ENCODE assay signal across 4 cellular contexts in genomic region chr5:35047785-35048404, GRCh38.
TF ChIP-seq lines count a peak whose summit lies in the region.

A gene with protein sequence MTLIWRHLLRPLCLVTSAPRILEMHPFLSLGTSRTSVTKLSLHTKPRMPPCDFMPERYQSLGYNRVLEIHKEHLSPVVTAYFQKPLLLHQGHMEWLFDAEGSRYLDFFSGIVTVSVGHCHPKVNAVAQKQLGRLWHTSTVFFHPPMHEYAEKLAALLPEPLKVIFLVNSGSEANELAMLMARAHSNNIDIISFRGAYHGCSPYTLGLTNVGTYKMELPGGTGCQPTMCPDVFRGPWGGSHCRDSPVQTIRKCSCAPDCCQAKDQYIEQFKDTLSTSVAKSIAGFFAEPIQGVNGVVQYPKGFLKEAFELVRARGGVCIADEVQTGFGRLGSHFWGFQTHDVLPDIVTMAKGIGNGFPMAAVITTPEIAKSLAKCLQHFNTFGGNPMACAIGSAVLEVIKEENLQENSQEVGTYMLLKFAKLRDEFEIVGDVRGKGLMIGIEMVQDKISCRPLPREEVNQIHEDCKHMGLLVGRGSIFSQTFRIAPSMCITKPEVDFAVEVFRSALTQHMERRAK (minus strand): TSS chr5:35047949. CDS start chr5:35047892, 57 bp downstream.

TF ChIP-seq in SK-N-SH, 30 proteins besides CTCF, POLR2A, EP300 and RAD21:
- TF ChIP-seq TCF12 (IDR thresholded peaks at IDR 0.05) (no peak), RXRA (IDR thresholded peaks at IDR 0.05; ENCODE audit: borderline replicate concordance, low read depth) (no peak), JUND (IDR thresholded peaks at IDR 0.05) (no peak), SMC3 (IDR thresholded peaks at IDR 0.05; ENCODE audit: low read depth, low read length) (no peak), FOXJ3 (CRISPR knock-in tag; IDR thresholded peaks at IDR 0.05) (no peak), CHD2 (IDR thresholded peaks at IDR 0.05; ENCODE audit: low read length, partially characterized antibody) (no peak), GABPA (IDR thresholded peaks at IDR 0.05; ENCODE audit: low read depth) (no peak), EZH2phosphoT487 (IDR thresholded peaks at IDR 0.05; ENCODE audit: borderline replicate concordance, low read depth) (no peak), FOXM1 (IDR thresholded peaks at IDR 0.05; ENCODE audit: low read depth) (no peak), FOSL2 (IDR thresholded peaks at IDR 0.05; ENCODE audit: borderline replicate concordance, low read depth) (no peak), NFIC (IDR thresholded peaks at IDR 0.05; ENCODE audit: borderline replicate concordance) (no peak), SIN3A (IDR thresholded peaks at IDR 0.05; ENCODE audit: borderline replicate concordance, low read depth, low read length) (no peak), RFX5 (IDR thresholded peaks at IDR 0.05; ENCODE audit: low read length) (no peak)
- TF ChIP-seq, protein P1, sequence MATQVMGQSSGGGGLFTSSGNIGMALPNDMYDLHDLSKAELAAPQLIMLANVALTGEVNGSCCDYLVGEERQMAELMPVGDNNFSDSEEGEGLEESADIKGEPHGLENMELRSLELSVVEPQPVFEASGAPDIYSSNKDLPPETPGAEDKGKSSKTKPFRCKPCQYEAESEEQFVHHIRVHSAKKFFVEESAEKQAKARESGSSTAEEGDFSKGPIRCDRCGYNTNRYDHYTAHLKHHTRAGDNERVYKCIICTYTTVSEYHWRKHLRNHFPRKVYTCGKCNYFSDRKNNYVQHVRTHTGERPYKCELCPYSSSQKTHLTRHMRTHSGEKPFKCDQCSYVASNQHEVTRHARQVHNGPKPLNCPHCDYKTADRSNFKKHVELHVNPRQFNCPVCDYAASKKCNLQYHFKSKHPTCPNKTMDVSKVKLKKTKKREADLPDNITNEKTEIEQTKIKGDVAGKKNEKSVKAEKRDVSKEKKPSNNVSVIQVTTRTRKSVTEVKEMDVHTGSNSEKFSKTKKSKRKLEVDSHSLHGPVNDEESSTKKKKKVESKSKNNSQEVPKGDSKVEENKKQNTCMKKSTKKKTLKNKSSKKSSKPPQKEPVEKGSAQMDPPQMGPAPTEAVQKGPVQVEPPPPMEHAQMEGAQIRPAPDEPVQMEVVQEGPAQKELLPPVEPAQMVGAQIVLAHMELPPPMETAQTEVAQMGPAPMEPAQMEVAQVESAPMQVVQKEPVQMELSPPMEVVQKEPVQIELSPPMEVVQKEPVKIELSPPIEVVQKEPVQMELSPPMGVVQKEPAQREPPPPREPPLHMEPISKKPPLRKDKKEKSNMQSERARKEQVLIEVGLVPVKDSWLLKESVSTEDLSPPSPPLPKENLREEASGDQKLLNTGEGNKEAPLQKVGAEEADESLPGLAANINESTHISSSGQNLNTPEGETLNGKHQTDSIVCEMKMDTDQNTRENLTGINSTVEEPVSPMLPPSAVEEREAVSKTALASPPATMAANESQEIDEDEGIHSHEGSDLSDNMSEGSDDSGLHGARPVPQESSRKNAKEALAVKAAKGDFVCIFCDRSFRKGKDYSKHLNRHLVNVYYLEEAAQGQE (IDR thresholded peaks at IDR 0.05; ENCODE audit: low read depth, low read length), result no peak
- TF ChIP-seq, protein P2, sequence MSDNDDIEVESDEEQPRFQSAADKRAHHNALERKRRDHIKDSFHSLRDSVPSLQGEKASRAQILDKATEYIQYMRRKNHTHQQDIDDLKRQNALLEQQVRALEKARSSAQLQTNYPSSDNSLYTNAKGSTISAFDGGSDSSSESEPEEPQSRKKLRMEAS (IDR thresholded peaks at IDR 0.05; ENCODE audit: low read depth), result no peak

TF ChIP-seq in SK-N-SH treated with all-trans-retinoic acid at 6 μM for 48 hours, 23 proteins besides CTCF, POLR2A, EP300 and RAD21:
- TF ChIP-seq ZC3H10 (CRISPR knock-in tag; IDR thresholded peaks at IDR 0.05), result no peak
- TF ChIP-seq ARNTL (CRISPR knock-in tag; IDR thresholded peaks at IDR 0.05; ENCODE audit: borderline replicate concordance, low read depth), result no peak
- TF ChIP-seq, protein P3, sequence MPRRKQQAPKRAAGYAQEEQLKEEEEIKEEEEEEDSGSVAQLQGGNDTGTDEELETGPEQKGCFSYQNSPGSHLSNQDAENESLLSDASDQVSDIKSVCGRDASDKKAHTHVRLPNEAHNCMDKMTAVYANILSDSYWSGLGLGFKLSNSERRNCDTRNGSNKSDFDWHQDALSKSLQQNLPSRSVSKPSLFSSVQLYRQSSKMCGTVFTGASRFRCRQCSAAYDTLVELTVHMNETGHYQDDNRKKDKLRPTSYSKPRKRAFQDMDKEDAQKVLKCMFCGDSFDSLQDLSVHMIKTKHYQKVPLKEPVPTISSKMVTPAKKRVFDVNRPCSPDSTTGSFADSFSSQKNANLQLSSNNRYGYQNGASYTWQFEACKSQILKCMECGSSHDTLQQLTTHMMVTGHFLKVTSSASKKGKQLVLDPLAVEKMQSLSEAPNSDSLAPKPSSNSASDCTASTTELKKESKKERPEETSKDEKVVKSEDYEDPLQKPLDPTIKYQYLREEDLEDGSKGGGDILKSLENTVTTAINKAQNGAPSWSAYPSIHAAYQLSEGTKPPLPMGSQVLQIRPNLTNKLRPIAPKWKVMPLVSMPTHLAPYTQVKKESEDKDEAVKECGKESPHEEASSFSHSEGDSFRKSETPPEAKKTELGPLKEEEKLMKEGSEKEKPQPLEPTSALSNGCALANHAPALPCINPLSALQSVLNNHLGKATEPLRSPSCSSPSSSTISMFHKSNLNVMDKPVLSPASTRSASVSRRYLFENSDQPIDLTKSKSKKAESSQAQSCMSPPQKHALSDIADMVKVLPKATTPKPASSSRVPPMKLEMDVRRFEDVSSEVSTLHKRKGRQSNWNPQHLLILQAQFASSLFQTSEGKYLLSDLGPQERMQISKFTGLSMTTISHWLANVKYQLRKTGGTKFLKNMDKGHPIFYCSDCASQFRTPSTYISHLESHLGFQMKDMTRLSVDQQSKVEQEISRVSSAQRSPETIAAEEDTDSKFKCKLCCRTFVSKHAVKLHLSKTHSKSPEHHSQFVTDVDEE (CRISPR knock-in tag; IDR thresholded peaks at IDR 0.05), result no peak
- TF ChIP-seq, protein P4, sequence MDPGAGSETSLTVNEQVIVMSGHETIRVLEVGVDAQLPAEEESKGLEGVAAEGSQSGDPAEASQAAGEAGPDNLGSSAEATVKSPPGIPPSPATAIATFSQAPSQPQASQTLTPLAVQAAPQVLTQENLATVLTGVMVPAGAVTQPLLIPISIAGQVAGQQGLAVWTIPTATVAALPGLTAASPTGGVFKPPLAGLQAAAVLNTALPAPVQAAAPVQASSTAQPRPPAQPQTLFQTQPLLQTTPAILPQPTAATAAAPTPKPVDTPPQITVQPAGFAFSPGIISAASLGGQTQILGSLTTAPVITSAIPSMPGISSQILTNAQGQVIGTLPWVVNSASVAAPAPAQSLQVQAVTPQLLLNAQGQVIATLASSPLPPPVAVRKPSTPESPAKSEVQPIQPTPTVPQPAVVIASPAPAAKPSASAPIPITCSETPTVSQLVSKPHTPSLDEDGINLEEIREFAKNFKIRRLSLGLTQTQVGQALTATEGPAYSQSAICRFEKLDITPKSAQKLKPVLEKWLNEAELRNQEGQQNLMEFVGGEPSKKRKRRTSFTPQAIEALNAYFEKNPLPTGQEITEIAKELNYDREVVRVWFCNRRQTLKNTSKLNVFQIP (CRISPR knock-in tag; IDR thresholded peaks at IDR 0.05; ENCODE audit: borderline replicate concordance, low read depth), result no peak
- TF ChIP-seq GLIS3 (CRISPR knock-in tag; IDR thresholded peaks at IDR 0.05), result no peak
- TF ChIP-seq ISL1 (CRISPR knock-in tag; IDR thresholded peaks at IDR 0.05), result no peak
- TF ChIP-seq CSDC2 (CRISPR knock-in tag; IDR thresholded peaks at IDR 0.05), result no peak

TF ChIP-seq in H1, 55 proteins besides CTCF, POLR2A, EP300 and RAD21:
- TF ChIP-seq ATF2 (IDR thresholded peaks at IDR 0.05; ENCODE audit: low read length) (no peak), ASH2L (IDR thresholded peaks at IDR 0.05; ENCODE audit: low read length) (no peak), NRF1 (IDR thresholded peaks at IDR 0.05; ENCODE audit: low read depth, low read length) (no peak), NANOG (IDR thresholded peaks at IDR 0.05; ENCODE audit: insufficient read depth, low read depth, low read length, poor library complexity, severe bottlenecking) (no peak), GABPA (IDR thresholded peaks at IDR 0.05; ENCODE audit: borderline replicate concordance, insufficient read depth, low read length) (no peak), POU5F1 (IDR thresholded peaks at IDR 0.05; ENCODE audit: low read depth, low read length) (no peak), BACH1 (IDR thresholded peaks at IDR 0.05; ENCODE audit: low read length) (no peak), E2F6 (IDR thresholded peaks at IDR 0.05) (no peak), SRF (IDR thresholded peaks at IDR 0.05; ENCODE audit: low read depth, low read length) (no peak), RXRA (IDR thresholded peaks at IDR 0.05; ENCODE audit: insufficient read depth, low read depth, low read length) (no peak), CHD2 (IDR thresholded peaks at IDR 0.05; ENCODE audit: low read length) (no peak), BRCA1 (IDR thresholded peaks at IDR 0.05; ENCODE audit: low read depth, low read length) (no peak)
- TF ChIP-seq, protein P2 (IDR thresholded peaks at IDR 0.05), result no peak
TF ChIP-seq in H1: peak in this region for 0.

TF ChIP-seq in HepG2, 621 proteins besides CTCF, POLR2A, EP300 and RAD21 (continues in another document):
- TF ChIP-seq RBFOX2 (IDR thresholded peaks at IDR 0.05; ENCODE audit: low read depth, low read length) (no peak), ZHX1 (CRISPR knock-in tag; IDR thresholded peaks at IDR 0.05; ENCODE audit: low read depth) (no peak), GPBP1L1 (CRISPR knock-in tag; IDR thresholded peaks at IDR 0.05) (no peak), ZNF512 (CRISPR knock-in tag; IDR thresholded peaks at IDR 0.05) (peak; percentile 82; the same call in 1 of the 2 replicates), MYPOP (CRISPR knock-in tag; IDR thresholded peaks at IDR 0.05) (no peak), ZNF616 (CRISPR knock-in tag; IDR thresholded peaks at IDR 0.05; ENCODE audit: low read depth) (no peak), ZBTB25 (CRISPR knock-in tag; IDR thresholded peaks at IDR 0.05) (no peak), HMG20A (CRISPR knock-in tag; IDR thresholded peaks at IDR 0.05; ENCODE audit: borderline replicate concordance) (0 out of 2 replicates have a peak, but pooled peaks have one; percentile 17), HNRNPK (IDR thresholded peaks at IDR 0.05; ENCODE audit: low read depth, low read length, poor library complexity, severe bottlenecking) (no peak)
